Comparison of ENCODE assay signal across 8 cellular contexts in the genomic region with DNA sequence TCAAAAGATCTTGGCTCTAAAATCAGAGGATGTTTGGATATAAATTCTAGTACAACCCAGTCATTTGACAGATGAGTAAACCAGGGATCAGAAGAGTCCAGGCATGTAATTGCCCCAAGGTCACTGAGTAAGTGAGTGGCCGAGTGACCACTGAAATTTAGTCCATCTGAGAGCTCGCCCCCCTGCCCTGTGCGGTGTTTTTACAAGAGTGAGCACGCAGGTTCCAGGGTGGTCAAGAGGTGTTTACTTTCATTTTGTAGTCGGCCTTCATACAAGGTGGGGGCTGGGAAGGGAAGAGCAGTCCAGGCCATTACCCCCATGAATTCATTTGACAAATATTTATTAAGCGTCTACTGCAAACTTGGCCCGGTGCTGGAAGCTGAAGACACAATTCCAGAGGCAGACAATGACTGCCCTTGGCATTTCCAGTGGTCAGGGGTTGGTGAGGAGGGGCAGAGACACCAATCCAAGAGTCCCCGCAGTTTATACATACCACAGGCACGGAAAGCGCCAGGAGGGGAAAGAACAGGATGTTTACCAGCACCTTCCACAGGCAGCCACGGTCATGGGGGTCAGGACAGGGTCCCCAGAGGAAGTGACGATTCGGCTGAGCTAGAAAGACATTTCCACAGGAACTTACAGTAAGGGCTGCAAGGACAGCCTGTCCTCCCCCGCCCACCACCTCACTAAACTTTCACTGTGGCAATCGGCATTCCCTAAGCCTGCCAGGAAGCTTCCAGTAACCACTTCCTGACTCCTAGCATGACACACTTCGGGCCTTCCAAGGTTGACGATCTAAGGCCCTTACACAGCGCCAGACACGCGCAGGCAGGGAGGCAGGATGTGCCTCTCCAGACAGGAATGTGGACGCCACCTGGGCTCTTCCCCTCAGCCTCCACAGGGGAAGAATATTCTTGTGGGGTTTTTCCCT. TPM values are rescaled to one million over a fixed set of nuclear protein-coding genes. Genes with fewer than 3 reads are reported as not detected.
DNase-seq lines count a peak whose midpoint lies in the region; TF ChIP-seq lines count a peak whose summit lies in the region.

No MANE protein-coding gene starts in this region.

- peak overlapping the region; percentile 47 for H2AFZ ChIP-seq in parathyroid adenoma

- peaks cover 49% of the 10 kb centered on the region for H3K4me1 Mint-ChIP-seq in activated CD4-positive, alpha-beta memory T cell treated with anti-CD3 and anti-CD28 coated beads for 36 hours (ENCODE audit: low read depth)

- POLR2A ChIA-PET in activated CD4-positive, alpha-beta memory T cell treated with anti-CD3 and anti-CD28 coated beads for 36 hours (lab: Charles Lee) = no interaction called here

- no peaks in the 10 kb centered on the region for H3K36me3 Mint-ChIP-seq in activated CD4-positive, alpha-beta memory T cell treated with anti-CD3 and anti-CD28 coated beads for 36 hours

- H3K4me2 ChIP-seq in parathyroid adenoma (ENCODE audit: low read length) = no peak overlapping the region

- H3K27ac Mint-ChIP-seq in activated CD4-positive, alpha-beta memory T cell treated with anti-CD3 and anti-CD28 coated beads for 36 hours = peak overlapping the region; percentile 67

- H3K36me3 ChIP-seq in parathyroid adenoma (ENCODE audit: control insufficient read depth, insufficient read depth, low read length) = no peaks in the 10 kb centered on the region

- H3K9me3 ChIP-seq in parathyroid adenoma (ENCODE audit: control insufficient read depth, low read length) = no peaks in the 10 kb centered on the region

- H3K4me1 ChIP-seq in parathyroid adenoma = peaks cover 15% of the 10 kb centered on the region

- H3K9me3 Mint-ChIP-seq in activated CD4-positive, alpha-beta memory T cell treated with anti-CD3 and anti-CD28 coated beads for 36 hours = no peaks in the 10 kb centered on the region

- H3K9ac ChIP-seq in parathyroid adenoma = no peak overlapping the region

- intact Hi-C loops in activated CD4-positive, alpha-beta memory T cell treated with anti-CD3 and anti-CD28 coated beads for 36 hours (cut with micrococcal nuclease) = loop anchor here (5.0 kb wide), 1 partner anchor 405 kb away; no protein-coding TSS in a partner anchor

- no peaks in the 10 kb centered on the region for H3K79me2 ChIP-seq in parathyroid adenoma

- H3K27ac ChIP-seq in parathyroid adenoma = peak overlapping the region; percentile 90

- H3K27me3 ChIP-seq in parathyroid adenoma (ENCODE audit: control insufficient read depth, insufficient read depth, low read length) = no peaks in the 10 kb centered on the region

- no peak overlapping the region for H3K4me3 ChIP-seq in parathyroid adenoma (ENCODE audit: low read depth, low read length)

- DNase-seq in NCI-H510A treated with DMSO at 0.1 percent for 48 hours (lab: John Stamatoyannopoulos, UW) = peak; percentile 6
- no peak for DNase-seq in NCI-H510A (lab: John Stamatoyannopoulos, UW)
- DNase-seq in activated CD4-positive, alpha-beta memory T cell treated with anti-CD3 and anti-CD28 coated beads for 36 hours = peak; percentile 20
- peak; percentile 90 for DNase-seq in foreskin melanocyte
- no peak for DNase-seq in GDM1 (lab: John Stamatoyannopoulos, UW)
- no peak for DNase-seq in GM19240 (ENCODE audit: insufficient read length, low spot score)
- no peak for DNase-seq in HuH-7.5 (ENCODE audit: low spot score)

- TF ChIP-seq CTCF in parathyroid adenoma (IDR thresholded peaks at IDR 0.05) = no peak

- H3K4me3 Mint-ChIP-seq in activated CD4-positive, alpha-beta memory T cell treated with anti-CD3 and anti-CD28 coated beads for 36 hours = no peak overlapping the region

- CTCF ChIA-PET in activated CD4-positive, alpha-beta memory T cell treated with anti-CD3 and anti-CD28 coated beads for 36 hours (lab: Charles Lee) = interaction anchor here (0.6 to 3.5 kb wide), 6 partner anchors 8 to 95 kb away, joined by 3 to 22 read pairs (median 6); no protein-coding TSS in a partner anchor

- H3K27me3 Mint-ChIP-seq in activated CD4-positive, alpha-beta memory T cell treated with anti-CD3 and anti-CD28 coated beads for 36 hours = no peaks in the 10 kb centered on the region

RNA-seq across cellular contexts. Expression of a gene that starts 1.4 kb away (rescaled TPM):
- 100 to 1,000 TPM; 102 to 105 TPM for total RNA-seq in activated CD4-positive, alpha-beta memory T cell treated with anti-CD3 and anti-CD28 coated beads for 36 hours

RNA-seq across cellular contexts. Expression of a gene that starts 17.6 kb away (rescaled TPM):
- total RNA-seq in activated CD4-positive, alpha-beta memory T cell treated with anti-CD3 and anti-CD28 coated beads for 36 hours = 1 to 10 TPM; 3.1 to 3.9 TPM

RNA-seq across cellular contexts. Expression of a gene that starts 18.6 kb away (rescaled TPM):
- 1 to 10 TPM; 4.4 to 4.8 TPM for total RNA-seq in activated CD4-positive, alpha-beta memory T cell treated with anti-CD3 and anti-CD28 coated beads for 36 hours

RNA-seq across cellular contexts. Expression of a gene that starts 25.5 kb away (rescaled TPM):
- not detected for total RNA-seq in activated CD4-positive, alpha-beta memory T cell treated with anti-CD3 and anti-CD28 coated beads for 36 hours

RNA-seq across cellular contexts. Expression of a gene that starts 31.5 kb away (rescaled TPM):
- total RNA-seq in activated CD4-positive, alpha-beta memory T cell treated with anti-CD3 and anti-CD28 coated beads for 36 hours = under 1 TPM in 1 of 2 experiments, not detected in 1; 0.94 TPM

Comparison
In these comparisons a context has a peak if more than half of its experiments do, and no peak if none do; other contexts are left out.
1. DNase-seq: peak in NCI-H510A treated with DMSO at 0.1 percent for 48 hours (single experiment), activated CD4-positive, alpha-beta memory T cell treated with anti-CD3 and anti-CD28 coated beads for 36 hours (single experiment) and foreskin melanocyte (single experiment); none in NCI-H510A (single experiment), GDM1 (single experiment), GM19240 (single experiment) and HuH-7.5 (single experiment).